36 cellular contexts compared by ENCODE assay signal in the genomic region with DNA sequence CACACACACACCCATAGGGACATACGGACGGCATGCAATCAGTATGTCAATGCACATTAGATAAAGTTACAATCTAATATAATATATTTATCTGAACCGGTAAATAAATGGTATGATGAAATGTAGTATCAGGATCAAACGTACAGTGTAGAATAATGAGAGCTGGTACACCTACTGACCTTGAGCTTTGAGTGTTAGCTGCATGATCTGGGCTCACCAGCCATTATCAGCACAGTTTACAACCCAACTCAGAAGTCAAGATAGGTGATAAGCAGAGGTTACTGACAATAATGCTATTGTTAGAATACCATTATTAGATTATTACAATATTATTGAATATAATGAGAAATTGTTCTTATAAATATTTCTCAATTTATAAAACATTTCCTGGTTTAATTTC.
DNase-seq lines count a peak whose midpoint lies in the region; ATAC-seq, FAIRE-seq and TF ChIP-seq lines count a peak whose summit lies in the region.
"Had no signal": no experiment of that assay in that cellular context is flagged by ENCODE, and none has a peak within 500 bp of the region (broad histone marks: within the 10 kb centered on the region; RNA-seq: fewer than 3 reads in every experiment).

No MANE protein-coding gene starts in this region.

- no peak overlapping the region for H3K27ac Mint-ChIP-seq in neural progenitor cell
- no peak overlapping the region for H3K27ac Mint-ChIP-seq in activated naive CD8-positive, alpha-beta T cell treated with anti-CD3 and anti-CD28 coated beads, Interleukin-2, amount 50 U/mL, for 24 hours
- H3K27ac Mint-ChIP-seq: B cell; CD14-positive monocyte; CD4-positive, alpha-beta memory T cell; CD4-positive, alpha-beta T cell; CD4-positive, CD25-positive, alpha-beta regulatory T cell; CD8-positive, alpha-beta memory T cell; CD8-positive, alpha-beta T cell had no signal

- no peaks in the 10 kb centered on the region for H3K9me2 ChIP-seq in hepatocyte (replicated peaks; ENCODE audit: insufficient read depth)

- TF ChIP-seq CTCF in hepatocyte (IDR thresholded peaks at IDR 0.05; ENCODE audit: poor library complexity) (no peak), neural progenitor cell (IDR thresholded peaks at IDR 0.05) (no peak)

- no peaks in the 10 kb centered on the region for H3K9me3 Mint-ChIP-seq in neural progenitor cell
- peaks cover 4% of the 10 kb centered on the region for H3K9me3 Mint-ChIP-seq in activated naive CD8-positive, alpha-beta T cell treated with anti-CD3 and anti-CD28 coated beads, Interleukin-2, amount 50 U/mL, for 24 hours

- no peak overlapping the region for H3K4me3 ChIP-seq in hepatocyte
- no peak overlapping the region for H3K4me3 ChIP-seq in small intestine (ENCODE audit: low read depth in 1 of 2, low read length in 2 of 2)
- no peak overlapping the region for H3K4me3 ChIP-seq in neural progenitor cell
- H3K4me3 ChIP-seq: A549; BLaER1; BLaER1 treated with 17β-estradiol and CSF1 and Interleukin-3, amounts not matched to agents 10 nM and 100 nM had no signal

- H3K79me2 ChIP-seq in hepatocyte (no peaks in the 10 kb centered on the region), neural progenitor cell (ENCODE audit: low read depth) (no peaks in the 10 kb centered on the region)

- H3K27ac ChIP-seq in hepatocyte (peak overlapping the region; percentile 18), small intestine (ENCODE audit: low read depth in 1 of 2, low read length in 1 of 2) (no peak overlapping the region), neural progenitor cell (no peak overlapping the region)
- H3K27ac ChIP-seq: 22Rv1; A549; BLaER1; BLaER1 treated with 17β-estradiol and CSF1 and Interleukin-3, amounts not matched to agents 10 nM and 100 nM; C4-2B had no signal

- WGBS in hepatocyte (ENCODE audit: low lambda C conversion rate, missing lambda C conversion rate) = 68% methylated on average over 4 of the region's 4 CpGs
- 16 to 62% (median 32%) methylated on average over 4 of the region's 4 CpGs for WGBS in small intestine, 3 donors

- H3K9me3 ChIP-seq in hepatocyte (ENCODE audit: low read depth) (no peaks in the 10 kb centered on the region), small intestine (ENCODE audit: control insufficient read depth, low read depth) (no peaks in the 10 kb centered on the region), neural progenitor cell (ENCODE audit: low read depth) (no peaks in the 10 kb centered on the region)
- H3K9me3 ChIP-seq: A549; BE2C; BLaER1; BLaER1 treated with 17β-estradiol and CSF1 and Interleukin-3, amounts not matched to agents 10 nM and 100 nM; Caco-2 had no signal

- no peak overlapping the region for H3K9ac ChIP-seq in neural progenitor cell
- H3K9ac ChIP-seq: BLaER1; BLaER1 treated with 17β-estradiol and CSF1 and Interleukin-3, amounts not matched to agents 10 nM and 100 nM had no signal

- H3K27me3 ChIP-seq in hepatocyte (no peaks in the 10 kb centered on the region), small intestine (ENCODE audit: control insufficient read depth in 2 of 2, insufficient read depth in 2 of 2, low read length in 2 of 2) (no peaks in the 10 kb centered on the region), neural progenitor cell (no peaks in the 10 kb centered on the region)
- H3K27me3 ChIP-seq: BE2C; BLaER1; BLaER1 treated with 17β-estradiol and CSF1 and Interleukin-3, amounts not matched to agents 10 nM and 100 nM had no signal

- H2AFZ ChIP-seq in hepatocyte (no peak overlapping the region), neural progenitor cell (replicated peaks) (no peak overlapping the region)

- FAIRE-seq in small intestine (lab: Jason Lieb, UNC) = peak; percentile 81
- FAIRE-seq: A204.1, A549 had no signal

- H3K4me1 ChIP-seq in hepatocyte (ENCODE audit: insufficient read depth) = peaks cover 19% of the 10 kb centered on the region
- no peaks in the 10 kb centered on the region for H3K4me1 ChIP-seq in small intestine (ENCODE audit: control insufficient read depth in 2 of 2, insufficient read depth in 1 of 2, low read depth in 1 of 2, low read length in 1 of 2)
- peaks cover 10% of the 10 kb centered on the region for H3K4me1 ChIP-seq in neural progenitor cell
- H3K4me1 ChIP-seq: A549, BE2C had no signal

- H3K4me1 Mint-ChIP-seq in neural progenitor cell = peaks cover 3% of the 10 kb centered on the region
- H3K4me1 Mint-ChIP-seq in activated naive CD8-positive, alpha-beta T cell treated with anti-CD3 and anti-CD28 coated beads, Interleukin-2, amount 50 U/mL, for 24 hours = no peaks in the 10 kb centered on the region
- H3K4me1 Mint-ChIP-seq: B cell; CD14-positive monocyte; CD4-positive, alpha-beta memory T cell; CD4-positive, CD25-positive, alpha-beta regulatory T cell; CD8-positive, alpha-beta memory T cell had no signal

- H3K36me3 Mint-ChIP-seq in neural progenitor cell = no peaks in the 10 kb centered on the region
- no peaks in the 10 kb centered on the region for H3K36me3 Mint-ChIP-seq in activated naive CD8-positive, alpha-beta T cell treated with anti-CD3 and anti-CD28 coated beads, Interleukin-2, amount 50 U/mL, for 24 hours (ENCODE audit: low read depth)
- H3K36me3 Mint-ChIP-seq: CD14-positive monocyte; CD4-positive, alpha-beta memory T cell; CD4-positive, CD25-positive, alpha-beta regulatory T cell; CD8-positive, alpha-beta memory T cell; CD8-positive, alpha-beta T cell had no signal

- no peak overlapping the region for H3K4me3 Mint-ChIP-seq in neural progenitor cell
- no peak overlapping the region for H3K4me3 Mint-ChIP-seq in activated naive CD8-positive, alpha-beta T cell treated with anti-CD3 and anti-CD28 coated beads, Interleukin-2, amount 50 U/mL, for 24 hours
- H3K4me3 Mint-ChIP-seq: B cell; CD14-positive monocyte; CD4-positive, alpha-beta memory T cell; CD4-positive, alpha-beta T cell; CD4-positive, CD25-positive, alpha-beta regulatory T cell; CD8-positive, alpha-beta memory T cell; CD8-positive, alpha-beta T cell had no signal

- intact Hi-C loops in left ventricle myocardium superior (cut with micrococcal nuclease) = no loop called here
- intact Hi-C loops in left cardiac atrium (cut with DNase I) = no loop called here
- intact Hi-C loops in left colon (cut with DNase I, micrococcal nuclease) = no loop called here

- H3K27me3 Mint-ChIP-seq in neural progenitor cell (ENCODE audit: insufficient read depth, low read depth) = no peaks in the 10 kb centered on the region
- H3K27me3 Mint-ChIP-seq in activated naive CD8-positive, alpha-beta T cell treated with anti-CD3 and anti-CD28 coated beads, Interleukin-2, amount 50 U/mL, for 24 hours = no peaks in the 10 kb centered on the region
- H3K27me3 Mint-ChIP-seq: B cell; CD4-positive, alpha-beta memory T cell; CD4-positive, alpha-beta T cell; CD4-positive, CD25-positive, alpha-beta regulatory T cell; CD8-positive, alpha-beta memory T cell had no signal

- no peaks in the 10 kb centered on the region for H3K36me3 ChIP-seq in hepatocyte (replicated peaks; ENCODE audit: insufficient read depth, low read depth)
- peaks cover 0 to 2% of the 10 kb centered on the region in 2 donors for H3K36me3 ChIP-seq in small intestine (ENCODE audit: control insufficient read depth in 2 of 2, insufficient read depth in 2 of 2, low read length in 2 of 2)
- no peaks in the 10 kb centered on the region for H3K36me3 ChIP-seq in neural progenitor cell
- H3K36me3 ChIP-seq: BE2C; BLaER1; BLaER1 treated with 17β-estradiol and CSF1 and Interleukin-3, amounts not matched to agents 10 nM and 100 nM had no signal

- H3K4me2 ChIP-seq in hepatocyte = no peak overlapping the region
- H3K4me2 ChIP-seq in neural progenitor cell = no peak overlapping the region
- H3K4me2 ChIP-seq: A549; BLaER1; BLaER1 treated with 17β-estradiol and CSF1 and Interleukin-3, amounts not matched to agents 10 nM and 100 nM had no signal

- ATAC-seq in left ventricle myocardium superior = peak; percentile 67
- no peak for ATAC-seq in left cardiac atrium
- ATAC-seq in left colon = peak; percentile 79
- ATAC-seq in HG02610 (IDR thresholded peaks at IDR 0.05; ENCODE audit: unreplicated experiment) = no peak
- ATAC-seq in activated naive CD8-positive, alpha-beta T cell treated with anti-CD3 and anti-CD28 coated beads, Interleukin-2, amount 50 U/mL, for 24 hours = no peak
- ATAC-seq: A549; CD8-positive, alpha-beta T cell had no signal

- H3F3A ChIP-seq in neural progenitor cell (ENCODE audit: low read depth) = no peaks in the 10 kb centered on the region

- no peaks in the 10 kb centered on the region for H4K20me1 ChIP-seq in hepatocyte (ENCODE audit: insufficient read depth, poor library complexity, severe bottlenecking)
- H4K20me1 ChIP-seq in neural progenitor cell (ENCODE audit: low read depth) = no peaks in the 10 kb centered on the region
- H4K20me1 ChIP-seq: BLaER1; BLaER1 treated with 17β-estradiol and CSF1 and Interleukin-3, amounts not matched to agents 10 nM and 100 nM had no signal

- DNase-seq in left ventricle myocardium superior (no peak), left cardiac atrium (no peak), hepatocyte (ENCODE audit: low spot score) (no peak), left colon (no peak), small intestine (peak; percentile 90), neural progenitor cell (ENCODE audit: low spot score) (no peak)
- DNase-seq in activated naive CD8-positive, alpha-beta T cell treated with anti-CD3 and anti-CD28 coated beads, Interleukin-2, amount 50 U/mL, for 24 hours = no peak
- DNase-seq: 8988T; ACHN; AML-193; BE2C; C1 segment of cervical spinal cord; Caco-2; Calu3; CD4-positive, alpha-beta memory T cell; CD4-positive, alpha-beta T cell; CD4-positive, CD25-positive, alpha-beta regulatory T cell; CD8-positive, alpha-beta memory T cell; CD8-positive, alpha-beta T cell; COR-L47; DMS 273 treated with DMSO at 0.1 percent for 48 hours; DMS153; DMS53; DMS79; DMS79 treated with DMSO at 0.1 percent for 48 hours; DND-41; EL had no signal

Comparison
In these comparisons a context has a peak if more than half of its experiments do, and no peak if none do; other contexts are left out.
1. ATAC-seq: peak in left ventricle myocardium superior (single experiment) and left colon (single experiment); none in left cardiac atrium (0 of 2), HG02610 (single experiment) and activated naive CD8-positive, alpha-beta T cell treated with anti-CD3 and anti-CD28 coated beads, Interleukin-2, amount 50 U/mL, for 24 hours (single experiment).